In genomic region chr5:109412981-109413402, GRCh38 we compare ENCODE assay signal across 14 cellular contexts. TPM values are rescaled to one million over a fixed set of nuclear protein-coding genes. Genes with fewer than 3 reads are reported as not detected.
DNase-seq lines count a peak whose midpoint lies in the region; ATAC-seq, FAIRE-seq and TF ChIP-seq lines count a peak whose summit lies in the region.
"Had no signal": no experiment of that assay in that cellular context is flagged by ENCODE, and none has a peak within 500 bp of the region (broad histone marks: within the 10 kb centered on the region; RNA-seq: fewer than 3 reads in every experiment).

No MANE protein-coding gene starts in this region.

- peaks cover 17% of the 10 kb centered on the region for H3K4me1 Mint-ChIP-seq in mesothelial cell of epicardium

- no peaks in the 10 kb centered on the region for H4K20me1 ChIP-seq in GM12878 (ENCODE audit: control insufficient read depth, insufficient read depth)

- H3K9me3 ChIP-seq in heart left ventricle (peaks cover 0 to 13% (median 0%) of the 10 kb centered on the region in 12 donors), GM12878 (replicated peaks; ENCODE audit: control insufficient read depth, insufficient read depth, low read length) (peaks cover 10% of the 10 kb centered on the region; the same call in 2 of the 3 replicates), muscle layer of colon (ENCODE audit: low read length) (no peaks in the 10 kb centered on the region), tibial nerve (peaks cover 0 to 7% (median 0%) of the 10 kb centered on the region in 4 donors)
- H3K9me3 ChIP-seq: upper lobe of left lung had no signal

- CTCF ChIA-PET in GM12878 (lab: Yijun Ruan, JAX): interaction anchor here (0.7 to 2.0 kb wide), 8 partner anchors 8 to 732 kb away, joined by 3 to 5 read pairs (median 3); no protein-coding TSS in a partner anchor

- H3K27me3 Mint-ChIP-seq in mesothelial cell of epicardium (ENCODE audit: low read depth): no peaks in the 10 kb centered on the region

- peak overlapping the region; percentile 46 for H2AFZ ChIP-seq in GM12878 (ENCODE audit: control insufficient read depth, low read depth, low read length)

- no peak for FAIRE-seq in GM12878 (lab: Jason Lieb, UNC)
- FAIRE-seq: G401.6 had no signal

- no peak for TF ChIP-seq POLR2A in heart left ventricle (IDR thresholded peaks at IDR 0.05)
- TF ChIP-seq POLR2A in GM12878 (IDR thresholded peaks at IDR 0.05; ENCODE audit: low read depth, low read length): no peak
- TF ChIP-seq POLR2A in tibial nerve (IDR thresholded peaks at IDR 0.05): no peak

- intact Hi-C loops in heart left ventricle (cut with DNase I) (loop anchor here in 3 of 10 donors (5.0 to 10.0 kb wide), 2 partner anchors 66 to 688 kb away; no protein-coding TSS in a partner anchor), cardiac septum (cut with DNase I) (loop anchor here (5.0 kb wide), 2 partner anchors 686 to 1031 kb away; partner anchors contain the start of gene FBXL17), GM12878 (cut with micrococcal nuclease; ENCODE audit: unreplicated experiment) (loop anchor here (5.0 kb wide), 1 partner anchor 1031 kb away; the partner anchor contains the start of gene FBXL17)

- H3K4me1 ChIP-seq in heart left ventricle (peaks cover 4 to 30% (median 18%) of the 10 kb centered on the region in 12 donors), GM12878 (ENCODE audit: control insufficient read depth, insufficient read depth, low read length) (peaks cover 8% of the 10 kb centered on the region; the same call in 1 of the 2 replicates), muscle layer of colon (ENCODE audit: insufficient read depth, low read length) (peaks cover 22% of the 10 kb centered on the region), tibial nerve (peaks cover 0 to 34% (median 12%) of the 10 kb centered on the region in 4 donors)

- no peaks in the 10 kb centered on the region for H3K27me3 ChIP-seq in heart left ventricle
- no peaks in the 10 kb centered on the region for H3K27me3 ChIP-seq in GM12878 (replicated peaks in 1 of 2; ENCODE audit: control insufficient read depth in 2 of 2, insufficient read depth in 2 of 2, low read length in 1 of 2)
- no peaks in the 10 kb centered on the region for H3K27me3 ChIP-seq in muscle layer of colon (ENCODE audit: control insufficient read depth in 1 of 2, insufficient read depth in 2 of 2, low read length in 2 of 2)
- H3K27me3 ChIP-seq in tibial nerve: no peaks in the 10 kb centered on the region
- H3K27me3 ChIP-seq: upper lobe of left lung had no signal

- TF ChIP-seq RAD21 in GM12878 (IDR thresholded peaks at IDR 0.05; ENCODE audit: insufficient read depth, low read depth, low read length): no peak

- H3K27ac ChIP-seq in heart left ventricle: peak overlapping the region in 7 of 12 donors; percentile 17 to 99 (median 40)
- no peak overlapping the region for H3K27ac ChIP-seq in GM12878 (ENCODE audit: control insufficient read depth, insufficient read depth)
- H3K27ac ChIP-seq in muscle layer of colon (ENCODE audit: low read depth, low read length): peak overlapping the region; percentile 67
- peak overlapping the region in 3 of 4 donors; percentile 98 to 99 (median 98) for H3K27ac ChIP-seq in tibial nerve
- H3K27ac ChIP-seq: upper lobe of left lung had no signal

- no peak for ATAC-seq in heart left ventricle
- no peak for ATAC-seq in GM12878

- POLR2A ChIA-PET in GM12878 (lab: Charles Lee): interaction anchor here (0.6 to 1.2 kb wide), 4 partner anchors 9 to 686 kb away, joined by 3 to 4 read pairs (median 4); no protein-coding TSS in a partner anchor

- TF ChIP-seq CTCF in heart left ventricle (IDR thresholded peaks at IDR 0.05) (no peak), GM12878 (IDR thresholded peaks at IDR 0.05 in 2 of 3, conservative IDR thresholded peaks at IDR 0.05 in 1 of 3; ENCODE audit: control insufficient read depth in 2 of 3, extremely low read depth in 1 of 3, insufficient read depth in 1 of 3, low read depth in 3 of 3, low read length in 3 of 3) (0 out of 6 replicates have a peak, but pooled peaks of 1 of the 3 experiments have one; percentile 5), tibial nerve (IDR thresholded peaks at IDR 0.05) (no peak), mesothelial cell of epicardium (IDR thresholded peaks at IDR 0.05; ENCODE audit: unreplicated experiment) (no peak)

- H3K9me3 Mint-ChIP-seq in mesothelial cell of epicardium: peaks cover 22% of the 10 kb centered on the region

- no TSS peak for BruUV-seq in GM12878 (replicated peaks; lab: Mats Ljungman, UMichigan)

- H3K36me3 ChIP-seq in heart left ventricle (no peaks in the 10 kb centered on the region), GM12878 (ENCODE audit: control insufficient read depth in 2 of 2, insufficient read depth in 2 of 2, low read length in 1 of 2) (no peaks in the 10 kb centered on the region), muscle layer of colon (ENCODE audit: insufficient read depth, low read length) (no peaks in the 10 kb centered on the region), tibial nerve (no peaks in the 10 kb centered on the region)
- H3K36me3 ChIP-seq: upper lobe of left lung had no signal

- H3K4me3 Mint-ChIP-seq in mesothelial cell of epicardium: no peak overlapping the region
- H3K4me3 Mint-ChIP-seq: activated naive CD4-positive, alpha-beta T cell treated with anti-CD3 and anti-CD28 coated beads for 36 hours had no signal

- DNase-seq in heart left ventricle: no peak
- DNase-seq in cardiac septum (ENCODE audit: low spot score): no peak
- no peak for DNase-seq in GM12878 (ENCODE audit: low read depth, low spot score)
- no peak for DNase-seq in tibial nerve (ENCODE audit: low spot score in 2 of 2)
- DNase-seq in mesothelial cell of epicardium (ENCODE audit: low spot score in 2 of 2, unreplicated experiment in 2 of 2): no peak
- no peak for DNase-seq in NCI-H1105 (lab: John Stamatoyannopoulos, UW)
- no peak for DNase-seq in stimulated activated CD8-positive, alpha-beta memory T cell treated with anti-CD3 and anti-CD28 coated beads, Interleukin-4, amount 100 ng/mL, for 48 hours
- DNase-seq: activated CD4-positive, alpha-beta T cell treated with anti-CD3 and anti-CD28 coated beads for 4 hours; activated naive CD4-positive, alpha-beta T cell treated with anti-CD3 and anti-CD28 coated beads for 36 hours; NCI-H1436 treated with DMSO at 0.1 percent for 48 hours; stimulated activated CD4-positive, alpha-beta T cell treated with anti-CD3 and anti-CD28 coated beads, Interleukin-4, amount 100 ng/mL, for 24 hours; upper lobe of left lung had no signal

- RAD21 ChIA-PET in GM12878 (lab: Charles Lee; ENCODE audit: unreplicated experiment): interaction anchor here (1.2 to 1.3 kb wide), 2 partner anchors 27 to 443 kb away, joined by 3 to 4 read pairs; no protein-coding TSS in a partner anchor

- 40 to 57% (median 51%) methylated on average over 1 of the region's 1 CpG for WGBS in heart left ventricle, 4 donors
- WGBS in GM12878 (ENCODE audit: insufficient coverage, insufficient replicate concordance, low lambda C conversion rate, missing lambda C conversion rate): 35% methylated on average over 1 of the region's 1 CpG
- 19 to 36% methylated on average over 1 of the region's 1 CpG for WGBS in tibial nerve, 2 donors

- no peak overlapping the region for H3K9ac ChIP-seq in GM12878 (ENCODE audit: control insufficient read depth, insufficient read depth, low read length)
- no peak overlapping the region for H3K9ac ChIP-seq in muscle layer of colon (ENCODE audit: low read length)

- peaks cover 6% of the 10 kb centered on the region for H3K36me3 Mint-ChIP-seq in mesothelial cell of epicardium

- no peak for TF ChIP-seq EP300 in GM12878 (IDR thresholded peaks at IDR 0.05; ENCODE audit: borderline replicate concordance in 1 of 2, control insufficient read depth in 1 of 2, low read depth in 2 of 2, low read length in 2 of 2)
- no peak for TF ChIP-seq EP300 in tibial nerve (IDR thresholded peaks at IDR 0.05)

- H3K4me2 ChIP-seq in GM12878 (ENCODE audit: control insufficient read depth, insufficient read depth): no peak overlapping the region; the same call in 1 of the 2 replicates

- H3K79me2 ChIP-seq in GM12878 (ENCODE audit: control insufficient read depth, insufficient read depth, low read length): peaks cover 16% of the 10 kb centered on the region

- SMC1A ChIA-PET in GM12878 (lab: Charles Lee; ENCODE audit: uncharacterized antibody, unreplicated experiment): interaction anchor here (0.7 to 2.7 kb wide), 13 partner anchors 8 to 731 kb away, joined by 3 to 9 read pairs (median 3); no protein-coding TSS in a partner anchor

- in situ Hi-C loops in GM12878 (cut with MboI): no loop called here

- no peak overlapping the region for H3K4me3 ChIP-seq in heart left ventricle
- H3K4me3 ChIP-seq in GM12878: no peak overlapping the region
- no peak overlapping the region for H3K4me3 ChIP-seq in muscle layer of colon (ENCODE audit: low read depth in 1 of 2, low read length in 2 of 2)
- H3K4me3 ChIP-seq in tibial nerve: no peak overlapping the region
- H3K4me3 ChIP-seq: upper lobe of left lung had no signal

- H3K27ac Mint-ChIP-seq in mesothelial cell of epicardium: no peak overlapping the region
- H3K27ac Mint-ChIP-seq: activated naive CD4-positive, alpha-beta T cell treated with anti-CD3 and anti-CD28 coated beads for 36 hours had no signal

TF ChIP-seq in GM12878, 131 proteins besides CTCF, POLR2A, EP300 and RAD21 (continues in another document):
- 0 out of 2 replicates have a peak, but pooled peaks have one; percentile 6 for TF ChIP-seq RUNX3 (IDR thresholded peaks at IDR 0.05; ENCODE audit: low read length)
- TF ChIP-seq KLF5 (IDR thresholded peaks at IDR 0.05; ENCODE audit: partially characterized antibody): no peak

RNA-seq across cellular contexts. Expression of gene PJA2, which starts 3.2 kb away (rescaled TPM):
- total RNA-seq in heart left ventricle: 100 to 1,000 TPM in 1 of 9 donors, 10 to 100 TPM in 8; 62.0 to 108 (median 87.9) TPM
- 10 to 100 TPM; 19.0 to 59.8 TPM for polyA plus RNA-seq in heart left ventricle
- 98.2 TPM for total RNA-seq in cardiac septum
- 90.2 and 91.5 TPM in 2 replicates for total RNA-seq in GM12878 (2013; cell fraction: nucleolus; rRNA removed)
- 28.9 and 32.6 TPM in 2 replicates for total RNA-seq in GM12878 (2014; rRNA removed)
- 52.1 and 52.7 TPM in 2 replicates for total RNA-seq in GM12878 (2014; rRNA removed; fragmentation: Illumina TruSeq; extraction: Trizol)
- total RNA-seq in GM12878 (2021): 43.0 and 43.5 TPM in 2 replicates
- 23.0 TPM for polyA plus RNA-seq in GM12878 (2011; ENCODE audit: low read depth)
- polyA plus RNA-seq in GM12878 (2011; rRNA removed): 93.4 and 142 TPM in 2 replicates
- 29.4 and 37.6 TPM in 2 replicates for polyA plus RNA-seq in GM12878 (2011; cell fraction: cytosol; rRNA removed)
- polyA plus RNA-seq in GM12878 (2011; cell fraction: nucleus; rRNA removed): 29.6 and 35.0 TPM in 2 replicates
- 39.1 and 49.3 TPM in 2 replicates for polyA plus RNA-seq in GM12878 (2012)
- polyA plus RNA-seq in GM12878 (2014; fragmentation: Illumina TruSeq; extraction: Trizol): 52.5 and 64.9 TPM in 2 replicates
- 10 to 100 TPM; 27.8 to 28.2 TPM for polyA plus RNA-seq in GM12878 (2014; fragmentation: Nextera tagmentation; extraction: Ambion mirVana)
- 25.6 and 31.2 TPM in 2 replicates for polyA plus RNA-seq in GM12878 (2014; rRNA removed)
- polyA plus RNA-seq in GM12878 (2016; fragmentation: Nextera tagmentation; extraction: Ambion mirVana): 10 to 100 TPM; 58.0 to 58.7 TPM
- 87.6 and 117 TPM in 2 replicates for polyA minus RNA-seq in GM12878 (2011; rRNA and poly(A)+ RNA removed)
- polyA minus RNA-seq in GM12878 (2011; cell fraction: cytosol; rRNA and poly(A)+ RNA removed): 32.6 and 35.9 TPM in 2 replicates
- 35.3 and 44.2 TPM in 2 replicates for polyA minus RNA-seq in GM12878 (2011; cell fraction: nucleus; rRNA and poly(A)+ RNA removed)
- 100 to 1,000 TPM in 3 of 4 donors, 10 to 100 TPM in 1; 95.4 to 159 (median 134) TPM for total RNA-seq in tibial nerve
- 69.2 to 70.7 TPM (median 70.5 TPM) in 3 replicates for total RNA-seq in mesothelial cell of epicardium
